Comparison of ENCODE assay signal across 14 cellular contexts in genomic region chr21:37273911-37274690, GRCh38. TPM values are rescaled to one million over a fixed set of nuclear protein-coding genes. Genes with fewer than 3 reads are reported as not detected.
A peak's percentile ranks its signal among the peaks of the same experiment; 100 is the strongest.
DNase-seq lines count a peak whose midpoint lies in the region; ATAC-seq and TF ChIP-seq lines count a peak whose summit lies in the region.
"Had no signal": no experiment of that assay in that cellular context is flagged by ENCODE, and none has a peak within 500 bp of the region (broad histone marks: within the 10 kb centered on the region; RNA-seq: fewer than 3 reads in every experiment).

No MANE protein-coding gene starts in this region.

- TF ChIP-seq CTCF in H9 (conservative IDR thresholded peaks at IDR 0.05) (no peak), Panc1 (IDR thresholded peaks at IDR 0.05) (no peak), osteocyte (IDR thresholded peaks at IDR 0.05) (no peak)

- ATAC-seq in activated T-cell treated with anti-CD3 and anti-CD28 coated beads, Interleukin-2, amount 50 U/mL, for 4 hours = peak; percentile 57 to 63
- ATAC-seq in Panc1 = peak; percentile 48; the same call in 1 of the 2 replicates

- H2BK120ac ChIP-seq in H9 (ENCODE audit: low read depth, low read length, poor library complexity, severe bottlenecking) = no peak overlapping the region

- H2BK5ac ChIP-seq in H9 (ENCODE audit: insufficient read length, low read length) = no peak overlapping the region

- no peak overlapping the region for H3K4me3 ChIP-seq in Panc1 (ENCODE audit: low read depth in 2 of 2, low read length in 2 of 2)
- H3K4me3 ChIP-seq in skeletal muscle satellite cell (ENCODE audit: low read length) = no peak overlapping the region
- H3K4me3 ChIP-seq: MG63, tibial artery had no signal

- no CpG with 5 or more reads among the region's 9 CpGs for WGBS in H9 (ENCODE audit: extremely low coverage, insufficient read length, low lambda C conversion rate)

- H4K8ac ChIP-seq in H9 (replicated peaks; ENCODE audit: insufficient read length, low read depth, low read length) = no peak overlapping the region

- H3K4me2 ChIP-seq in H9 (ENCODE audit: insufficient read depth, insufficient read length, low read length) (peak overlapping the region; percentile 25), skeletal muscle satellite cell (ENCODE audit: low read length) (peak overlapping the region; percentile 12)

- no peaks in the 10 kb centered on the region for H3K23me2 ChIP-seq in H9 (ENCODE audit: insufficient read length, low read depth, low read length, poor library complexity, severe bottlenecking)

- no peak overlapping the region for H3K14ac ChIP-seq in H9 (ENCODE audit: insufficient read depth, low read length)

- H3K9ac ChIP-seq in H9 (ENCODE audit: extremely low read depth, insufficient read length, low read length) (no peak overlapping the region), skeletal muscle satellite cell (ENCODE audit: low read depth, low read length) (no peak overlapping the region)

- no peak overlapping the region for H3K23ac ChIP-seq in H9 (ENCODE audit: insufficient read length, low read depth, low read length)

- H3K36me3 ChIP-seq in Panc1 (ENCODE audit: control insufficient read depth, insufficient read depth, low read length) (no peaks in the 10 kb centered on the region), skeletal muscle satellite cell (ENCODE audit: insufficient read depth, low read length) (no peaks in the 10 kb centered on the region)
- H3K36me3 ChIP-seq: MG63, tibial artery had no signal

- in situ Hi-C loops in Panc1 (cut with HindIII; ENCODE audit: low pct_unique_long_range_greater_than_20kb, low sequenced_read_pairs) = no loop called here

- no peak overlapping the region for H3K18ac ChIP-seq in H9 (ENCODE audit: insufficient read length, low read depth, low read length)

- DNase-seq in activated T-cell treated with anti-CD3 and anti-CD28 coated beads, Interleukin-2, amount 50 U/mL, for 4 hours = no peak
- no peak for DNase-seq in activated T-cell treated with anti-CD3 and anti-CD28 coated beads, Interleukin-2, amount 50 U/mL, for 24 hours
- DNase-seq in H9 (no peak), Panc1 (ENCODE audit: low read depth, low spot score) (no peak), HK-2 (ENCODE audit: unreplicated experiment) (no peak), NCI-H2107 (lab: John Stamatoyannopoulos, UW) (no peak), osteocyte (ENCODE audit: extremely low spot score, unreplicated experiment) (no peak)
- DNase-seq: activated effector memory CD4-positive, alpha-beta T cell treated with anti-CD3 and anti-CD28 coated beads, Interleukin-2, amount 50 U/mL, for 16 hours; aorta; MG63; naive B cell; tibial artery had no signal

- no peak overlapping the region for H4K5ac ChIP-seq in H9 (ENCODE audit: insufficient read length, low read depth, low read length)

- H3K4me1 Mint-ChIP-seq in activated T-cell treated with anti-CD3 and anti-CD28 coated beads, Interleukin-2, amount 50 U/mL, for 4 hours (ENCODE audit: low read depth) = no peaks in the 10 kb centered on the region
- peaks cover 7% of the 10 kb centered on the region for H3K4me1 Mint-ChIP-seq in activated T-cell treated with anti-CD3 and anti-CD28 coated beads, Interleukin-2, amount 50 U/mL, for 24 hours (ENCODE audit: low read depth)
- H3K4me1 Mint-ChIP-seq in H9 (peaks cover 7 to 13% of the 10 kb centered on the region in 2 experiments), osteocyte (ENCODE audit: unreplicated experiment) (no peaks in the 10 kb centered on the region)

- H3K27ac ChIP-seq in H9 (ENCODE audit: insufficient read length, low read depth, low read length) = no peak overlapping the region
- no peak overlapping the region for H3K27ac ChIP-seq in Panc1 (ENCODE audit: low read length)
- H3K27ac ChIP-seq: tibial artery had no signal

- no peak overlapping the region for H2BK15ac ChIP-seq in H9 (ENCODE audit: low read depth, low read length)

- intact Hi-C loops in Panc1 (cut with micrococcal nuclease; ENCODE audit: unreplicated experiment) = no loop called here

- no peaks in the 10 kb centered on the region for H4K20me1 ChIP-seq in H9 (ENCODE audit: control insufficient read depth, insufficient read depth, insufficient read length)

- H3K27me3 ChIP-seq in H9 (ENCODE audit: insufficient read depth, low read length) (no peaks in the 10 kb centered on the region), Panc1 (ENCODE audit: control insufficient read depth, insufficient read depth, low read length) (no peaks in the 10 kb centered on the region), skeletal muscle satellite cell (ENCODE audit: control insufficient read depth, insufficient read depth, low read length) (no peaks in the 10 kb centered on the region)
- H3K27me3 ChIP-seq: MG63 had no signal

- BruUV-seq in Panc1 (replicated peaks; lab: Mats Ljungman, UMichigan) = no TSS peak

- no peak overlapping the region for H2BK20ac ChIP-seq in H9 (ENCODE audit: low read depth, low read length, poor library complexity, severe bottlenecking)

- no peak overlapping the region for H3T11ph ChIP-seq in H9 (ENCODE audit: low read length)

- H3K9me3 ChIP-seq in H9 (ENCODE audit: control insufficient read depth, low read depth, low read length) (no peaks in the 10 kb centered on the region), Panc1 (ENCODE audit: control insufficient read depth, insufficient read depth, low read depth, low read length) (no peaks in the 10 kb centered on the region), skeletal muscle satellite cell (replicated peaks; ENCODE audit: low read length) (no peaks in the 10 kb centered on the region)
- H3K9me3 ChIP-seq: MG63, tibial artery had no signal

- CTCF ChIA-PET in Panc1 (lab: Charles Lee) = no interaction called here

- H3K4me3 Mint-ChIP-seq in activated T-cell treated with anti-CD3 and anti-CD28 coated beads, Interleukin-2, amount 50 U/mL, for 4 hours = no peak overlapping the region
- no peak overlapping the region for H3K4me3 Mint-ChIP-seq in activated T-cell treated with anti-CD3 and anti-CD28 coated beads, Interleukin-2, amount 50 U/mL, for 24 hours
- H3K4me3 Mint-ChIP-seq in H9 (peak overlapping the region in 1 of 2 experiments; percentile 60; a peak in 3 of 5 replicates), osteocyte (ENCODE audit: unreplicated experiment) (no peak overlapping the region)
- H3K4me3 Mint-ChIP-seq: naive B cell; T-helper 1 cell treated with Interleukin-12 subunit alpha and Interleukin-12 subunit beta and Interleukin-4 antibody, amounts not matched to agents 30 μg/mL and 1 μg/mL, for 36 hours had no signal

- H3K4me1 ChIP-seq in H9 (ENCODE audit: insufficient read depth, low read length) (no peaks in the 10 kb centered on the region), Panc1 (ENCODE audit: control insufficient read depth, insufficient read depth, low read length) (0 out of 2 replicates have a peak, but pooled peaks cover 4% of the 10 kb centered on the region), skeletal muscle satellite cell (ENCODE audit: control insufficient read depth, insufficient read depth, low read length) (no peaks in the 10 kb centered on the region)
- H3K4me1 ChIP-seq: tibial artery had no signal

- peak overlapping the region; percentile 69 for H2AFZ ChIP-seq in H9 (ENCODE audit: low read length)

- H2BK12ac ChIP-seq in H9 (ENCODE audit: insufficient read length, low read depth, low read length) = no peak overlapping the region

- peaks cover 1% of the 10 kb centered on the region for H3K27me3 Mint-ChIP-seq in activated T-cell treated with anti-CD3 and anti-CD28 coated beads, Interleukin-2, amount 50 U/mL, for 4 hours (ENCODE audit: low read depth)
- no peaks in the 10 kb centered on the region for H3K27me3 Mint-ChIP-seq in activated T-cell treated with anti-CD3 and anti-CD28 coated beads, Interleukin-2, amount 50 U/mL, for 24 hours
- no peaks in the 10 kb centered on the region for H3K27me3 Mint-ChIP-seq in H9 (ENCODE audit: low read depth)
- H3K27me3 Mint-ChIP-seq in osteocyte (ENCODE audit: unreplicated experiment) = no peaks in the 10 kb centered on the region

- peaks cover 2% of the 10 kb centered on the region; the same call in 1 of the 2 replicates for H3K79me2 ChIP-seq in H9 (ENCODE audit: insufficient read depth, low read length)

- H3K4ac ChIP-seq in H9 (ENCODE audit: low read depth, low read length) = no peak overlapping the region

- no peak overlapping the region for H3K27ac Mint-ChIP-seq in activated T-cell treated with anti-CD3 and anti-CD28 coated beads, Interleukin-2, amount 50 U/mL, for 24 hours
- peak overlapping the region in 1 of 3 experiments; percentile 75; a peak in 2 of 7 replicates for H3K27ac Mint-ChIP-seq in H9
- H3K27ac Mint-ChIP-seq in osteocyte (ENCODE audit: unreplicated experiment) = no peak overlapping the region
- H3K27ac Mint-ChIP-seq: T-helper 1 cell treated with Interleukin-12 subunit alpha and Interleukin-12 subunit beta and Interleukin-4 antibody, amounts not matched to agents 30 μg/mL and 1 μg/mL, for 36 hours had no signal

- no peaks in the 10 kb centered on the region for H3K36me3 Mint-ChIP-seq in activated T-cell treated with anti-CD3 and anti-CD28 coated beads, Interleukin-2, amount 50 U/mL, for 4 hours (ENCODE audit: insufficient read depth)
- no peaks in the 10 kb centered on the region for H3K36me3 Mint-ChIP-seq in activated T-cell treated with anti-CD3 and anti-CD28 coated beads, Interleukin-2, amount 50 U/mL, for 24 hours (ENCODE audit: low read depth)
- H3K36me3 Mint-ChIP-seq in H9 (ENCODE audit: insufficient read depth in 1 of 3, low read depth in 3 of 3) (peaks cover 0 to 2% (median 0%) of the 10 kb centered on the region in 3 experiments; a peak in 1 of 7 replicates), osteocyte (ENCODE audit: unreplicated experiment) (peaks cover 3% of the 10 kb centered on the region)
- H3K36me3 Mint-ChIP-seq: naive B cell had no signal

- POLR2A ChIA-PET in Panc1 (lab: Charles Lee) = interaction anchor here (0.6 to 0.7 kb wide), 2 partner anchors 96 to 973 kb away, joined by 3 to 9 read pairs; no protein-coding TSS in a partner anchor

- H2AK5ac ChIP-seq in H9 (ENCODE audit: insufficient read length, low read length) = no peak overlapping the region

- H4K91ac ChIP-seq in H9 (ENCODE audit: insufficient read length, low read depth, low read length) = no peak overlapping the region

- H3K79me1 ChIP-seq in H9 (ENCODE audit: insufficient read depth, low read depth, low read length, poor library complexity, severe bottlenecking) = no peaks in the 10 kb centered on the region

- H3K9me3 Mint-ChIP-seq in activated T-cell treated with anti-CD3 and anti-CD28 coated beads, Interleukin-2, amount 50 U/mL, for 4 hours = no peaks in the 10 kb centered on the region
- H3K9me3 Mint-ChIP-seq in activated T-cell treated with anti-CD3 and anti-CD28 coated beads, Interleukin-2, amount 50 U/mL, for 24 hours = no peaks in the 10 kb centered on the region
- H3K9me3 Mint-ChIP-seq in H9 (no peaks in the 10 kb centered on the region; a peak in 1 of 5 replicates), osteocyte (ENCODE audit: unreplicated experiment) (no peaks in the 10 kb centered on the region)
- H3K9me3 Mint-ChIP-seq: naive B cell; T-helper 1 cell treated with Interleukin-12 subunit alpha and Interleukin-12 subunit beta and Interleukin-4 antibody, amounts not matched to agents 30 μg/mL and 1 μg/mL, for 36 hours had no signal

- no peak overlapping the region for H3K56ac ChIP-seq in H9 (ENCODE audit: insufficient read length, low read depth, low read length)

RNA-seq across cellular contexts. Expression of gene VPS26C, which starts 7.0 kb away (rescaled TPM):
- 10 to 100 TPM; 35.7 to 48.2 (median 44.6) TPM for total RNA-seq in activated T-cell treated with anti-CD3 and anti-CD28 coated beads, Interleukin-2, amount 50 U/mL, for 4 hours
- 54.5 and 58.0 TPM in 2 replicates for total RNA-seq in H9 (2021)
- total RNA-seq in Panc1 (2021; ENCODE audit: unreplicated experiment) = 47.4 TPM
- polyA plus RNA-seq in Panc1 (2012; ENCODE audit: insufficient read length) = 33.8 TPM
- 55.7 and 72.0 TPM in 2 replicates for total RNA-seq in skeletal muscle satellite cell (2012; rRNA removed)
- 50.0 and 51.6 TPM in 2 replicates for total RNA-seq in osteocyte
